ENCODE assay signal across 9 cellular contexts in the genomic region with DNA sequence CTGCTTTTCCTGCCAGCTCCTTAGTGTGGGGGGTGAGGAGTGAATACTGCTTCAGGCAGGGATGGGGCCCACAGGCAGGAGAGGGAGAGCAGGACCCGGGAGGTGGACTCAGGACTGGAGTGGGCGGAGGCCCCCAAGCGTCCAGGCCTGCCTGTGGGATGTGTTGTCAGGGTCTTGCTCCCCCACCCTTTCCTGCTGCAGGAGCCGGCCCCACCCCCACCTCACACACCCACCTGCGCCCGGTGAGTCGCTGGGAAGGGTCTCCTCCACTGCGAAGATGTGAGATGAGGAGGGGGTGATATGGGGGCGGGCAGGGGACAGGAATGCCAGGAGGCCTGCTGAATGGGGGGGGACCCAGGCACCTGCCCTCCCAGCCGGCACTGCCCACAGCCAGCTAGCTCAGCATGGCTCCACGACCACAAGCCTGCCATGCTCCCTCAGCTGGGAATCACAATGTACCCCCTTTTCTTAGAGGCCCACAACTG. TPM values are rescaled to one million over a fixed set of nuclear protein-coding genes. Genes with fewer than 3 reads are reported as not detected.
DNase-seq lines count a peak whose midpoint lies in the region; TF ChIP-seq lines count a peak whose summit lies in the region.
"Had no signal": no experiment of that assay in that cellular context is flagged by ENCODE, and none has a peak within 500 bp of the region (broad histone marks: within the 10 kb centered on the region; RNA-seq: fewer than 3 reads in every experiment).

No MANE protein-coding gene starts in this region.

- H3K36me3 ChIP-seq in BLaER1 (0 out of 2 replicates have a peak, but pooled peaks cover 14% of the 10 kb centered on the region), NT2/D1 (ENCODE audit: insufficient read depth, insufficient read length, low read length) (peaks cover 18% of the 10 kb centered on the region), endodermal cell (ENCODE audit: control insufficient read depth, insufficient read depth, low read length) (peaks cover 23% of the 10 kb centered on the region), neural cell (ENCODE audit: insufficient read depth, low read length) (no peaks in the 10 kb centered on the region)

- H3K4me2 ChIP-seq in BLaER1 = peak overlapping the region; percentile 88
- H3K4me2 ChIP-seq in neural cell (ENCODE audit: low read length) = peak overlapping the region; percentile 78

- H3K4me1 Mint-ChIP-seq in endodermal cell = peaks cover 16% of the 10 kb centered on the region

- no peak for TF ChIP-seq CTCF in endodermal cell (conservative IDR thresholded peaks at IDR 0.05)
- no peak for TF ChIP-seq CTCF in neural cell (IDR thresholded peaks at IDR 0.05; ENCODE audit: poor library complexity, severe bottlenecking)

- TF ChIP-seq EP300 in neural cell (conservative IDR thresholded peaks at IDR 0.05; ENCODE audit: poor library complexity, severe bottlenecking) = no peak

- H3K27me3 Mint-ChIP-seq in endodermal cell (ENCODE audit: insufficient read depth) = peaks cover 35% of the 10 kb centered on the region

- H3K9ac ChIP-seq in BLaER1 (peak overlapping the region; percentile 91), NT2/D1 (ENCODE audit: insufficient read length, low read depth) (peak overlapping the region; percentile 77), endodermal cell (ENCODE audit: extremely low read depth, low read length, poor library complexity, severe bottlenecking) (peak overlapping the region; percentile 87), neural cell (ENCODE audit: low read length) (peak overlapping the region; percentile 98)

- no peaks in the 10 kb centered on the region for H3K27me3 ChIP-seq in BLaER1
- H3K27me3 ChIP-seq in NT2/D1 (ENCODE audit: insufficient read depth, insufficient read length) = peaks cover 22% of the 10 kb centered on the region
- H3K27me3 ChIP-seq in endodermal cell (ENCODE audit: control insufficient read depth, insufficient read depth, low read length, poor library complexity, severe bottlenecking) = peaks cover 5% of the 10 kb centered on the region
- H3K27me3 ChIP-seq in neural cell (ENCODE audit: insufficient read depth, low read depth, low read length) = no peaks in the 10 kb centered on the region

- no peak for TF ChIP-seq RAD21 in neural cell (conservative IDR thresholded peaks at IDR 0.05)

- WGBS in endodermal cell (ENCODE audit: insufficient coverage in 1 of 2, insufficient read length in 1 of 2), 2 experiments = 16 to 20% methylated on average over 1 to 6 of the region's 11 CpGs

- peaks cover 12% of the 10 kb centered on the region for H3K36me3 Mint-ChIP-seq in endodermal cell (ENCODE audit: low read depth)

- H3K9me3 ChIP-seq in BLaER1 (no peaks in the 10 kb centered on the region), NT2/D1 (ENCODE audit: insufficient read depth, low read length) (no peaks in the 10 kb centered on the region), endodermal cell (ENCODE audit: control insufficient read depth, low read length) (no peaks in the 10 kb centered on the region), neural cell (ENCODE audit: low read length) (no peaks in the 10 kb centered on the region)

- H2AFZ ChIP-seq in neural cell (ENCODE audit: low read depth, low read length) = peak overlapping the region; percentile 57

- H3K4me3 Mint-ChIP-seq in endodermal cell = peak overlapping the region; percentile 73

- no peaks in the 10 kb centered on the region for H3K9me2 ChIP-seq in neural cell (ENCODE audit: insufficient read depth, low read length)

- no peaks in the 10 kb centered on the region for H3K9me3 Mint-ChIP-seq in endodermal cell

- H3K27ac ChIP-seq in BLaER1 (peak overlapping the region; percentile 86; the same call in 1 of the 2 replicates), endodermal cell (ENCODE audit: low read depth, low read length) (no peak overlapping the region), neural cell (ENCODE audit: low read length) (peak overlapping the region; percentile 91)

- no peak for DNase-seq in NT2/D1 (ENCODE audit: low read depth, low spot score)
- DNase-seq in endodermal cell = peak; percentile 70
- no peak for DNase-seq in pons (ENCODE audit: low spot score)
- DNase-seq in epidermal melanocyte (ENCODE audit: insufficient read length, low spot score) = no peak
- no peak for DNase-seq in OCI-M2 (lab: John Stamatoyannopoulos, UW; ENCODE audit: unreplicated experiment)
- no peak for DNase-seq in cortex of kidney (lab: John Stamatoyannopoulos, UW)
- DNase-seq: SW 1271 had no signal

- peaks cover 46% of the 10 kb centered on the region for H3K4me1 ChIP-seq in BLaER1
- H3K4me1 ChIP-seq in NT2/D1 (ENCODE audit: insufficient read depth, insufficient read length) = peaks cover 18% of the 10 kb centered on the region
- peaks cover 20% of the 10 kb centered on the region for H3K4me1 ChIP-seq in endodermal cell (ENCODE audit: control insufficient read depth, insufficient read depth, low read length)

- peaks cover 60% of the 10 kb centered on the region for H3K79me2 ChIP-seq in neural cell (replicated peaks; ENCODE audit: insufficient read depth, low read length)

- H3F3A ChIP-seq in neural cell (ENCODE audit: insufficient read depth, low read length, poor library complexity, severe bottlenecking) = no peaks in the 10 kb centered on the region

- no peak overlapping the region for H3K27ac Mint-ChIP-seq in endodermal cell

- H4K20me1 ChIP-seq in BLaER1 = peaks cover 48% of the 10 kb centered on the region
- peaks cover 39% of the 10 kb centered on the region for H4K20me1 ChIP-seq in neural cell (ENCODE audit: insufficient read depth)

- H3K4me3 ChIP-seq in BLaER1 = peak overlapping the region; percentile 92
- H3K4me3 ChIP-seq in NT2/D1 (ENCODE audit: insufficient read length, low read depth) = peak overlapping the region; percentile 57
- peak overlapping the region; percentile 87 for H3K4me3 ChIP-seq in endodermal cell (ENCODE audit: low read length)
- H3K4me3 ChIP-seq in neural cell (ENCODE audit: low read length) = peak overlapping the region; percentile 95

TF ChIP-seq in neural cell, 6 proteins besides CTCF, POLR2A, EP300 and RAD21:
- TF ChIP-seq TAF1 (IDR thresholded peaks at IDR 0.05; ENCODE audit: low read depth) = no peak
- peak; percentile 76 for TF ChIP-seq MXI1 (conservative IDR thresholded peaks at IDR 0.05; ENCODE audit: poor library complexity, severe bottlenecking)
- TF ChIP-seq SMC3 (conservative IDR thresholded peaks at IDR 0.05; ENCODE audit: poor library complexity) = no peak

RNA-seq across cellular contexts. Expression of gene FAM171A2, which starts 1.1 kb away (rescaled TPM):
- total RNA-seq in endodermal cell = 10 to 100 TPM; 45.7 to 51.9 TPM
- polyA plus RNA-seq in endodermal cell (2013, experiment 1 of 2) = 48.1 TPM
- 43.2 TPM for polyA plus RNA-seq in endodermal cell (2013, experiment 2 of 2)
- 73.6 and 88.3 TPM in 2 replicates for polyA plus RNA-seq in neural cell
- polyA minus RNA-seq in neural cell = 73.7 and 102 TPM in 2 replicates

RNA-seq across cellular contexts. Expression of gene GRN, which starts 17.4 kb away (rescaled TPM):
- 100 to 1,000 TPM; 178 to 205 TPM for total RNA-seq in endodermal cell
- polyA plus RNA-seq in endodermal cell (2013, experiment 1 of 2) = 96.8 TPM
- polyA plus RNA-seq in endodermal cell (2013, experiment 2 of 2) = 86.7 TPM
- 18.9 and 21.8 TPM in 2 replicates for polyA plus RNA-seq in neural cell
- 18.9 and 31.9 TPM in 2 replicates for polyA minus RNA-seq in neural cell

RNA-seq across cellular contexts. Expression of gene ITGA2B, which starts 26.9 kb away (rescaled TPM):
- total RNA-seq in endodermal cell = 1 to 10 TPM; 5.2 to 8.5 TPM
- 12.8 TPM for polyA plus RNA-seq in endodermal cell (2013, experiment 1 of 2)
- 10.6 TPM for polyA plus RNA-seq in endodermal cell (2013, experiment 2 of 2)
- polyA plus RNA-seq in neural cell = 3.1 and 3.9 TPM in 2 replicates
- polyA minus RNA-seq in neural cell = 2.4 and 2.8 TPM in 2 replicates

RNA-seq across cellular contexts. Expression of gene SLC25A39, which starts 37.9 kb away (rescaled TPM):
- total RNA-seq in endodermal cell = 100 to 1,000 TPM; 191 to 201 TPM
- polyA plus RNA-seq in endodermal cell (2013, experiment 1 of 2) = 87.4 TPM
- polyA plus RNA-seq in endodermal cell (2013, experiment 2 of 2) = 82.3 TPM
- polyA plus RNA-seq in neural cell = 73.4 and 98.8 TPM in 2 replicates
- 23.5 and 28.0 TPM in 2 replicates for polyA minus RNA-seq in neural cell

RNA-seq across cellular contexts. Expression of gene RUNDC3A, which starts 54.1 kb away (rescaled TPM):
- total RNA-seq in endodermal cell = 1 to 10 TPM; 1.0 to 2.1 TPM
- 21.7 TPM for polyA plus RNA-seq in endodermal cell (2013, experiment 1 of 2)
- 15.4 TPM for polyA plus RNA-seq in endodermal cell (2013, experiment 2 of 2)
- polyA plus RNA-seq in neural cell = 279 and 326 TPM in 2 replicates
- 130 and 135 TPM in 2 replicates for polyA minus RNA-seq in neural cell
